ENCODE assay signal across 11 cellular contexts in genomic region chr17:2059125-2059836, GRCh38. TPM values are rescaled to one million over a fixed set of nuclear protein-coding genes. Genes with fewer than 3 reads are reported as not detected.
DNase-seq lines count a peak whose midpoint lies in the region; ATAC-seq and TF ChIP-seq lines count a peak whose summit lies in the region.
"Had no signal": no experiment of that assay in that cellular context is flagged by ENCODE, and none has a peak within 500 bp of the region (broad histone marks: within the 10 kb centered on the region; RNA-seq: fewer than 3 reads in every experiment).

No MANE protein-coding gene starts in this region.

- peaks cover 0 to 31% of the 10 kb centered on the region in 2 donors for H3K4me1 ChIP-seq in lung (ENCODE audit: control insufficient read depth in 2 of 2, insufficient read depth in 2 of 2, low read length in 2 of 2)

- H3K27me3 Mint-ChIP-seq in activated naive CD4-positive, alpha-beta T cell treated with anti-CD3 and anti-CD28 coated beads, Interleukin-2, amount 50 U/mL, for 24 hours = peaks cover 3% of the 10 kb centered on the region
- H3K27me3 Mint-ChIP-seq in activated naive CD8-positive, alpha-beta T cell treated with anti-CD3 and anti-CD28 coated beads, Interleukin-2, amount 10 ng/mL, durations not matched to agents 7 days and 5 days = no peaks in the 10 kb centered on the region
- peaks cover 22% of the 10 kb centered on the region for H3K27me3 Mint-ChIP-seq in type B pancreatic cell

- peak overlapping the region; percentile 62 to 76 for H3K27ac ChIP-seq in lung (ENCODE audit: low read depth in 1 of 2, low read length in 1 of 2)
- H3K27ac ChIP-seq: GM23248, WERI-Rb-1 had no signal

- 18 to 31% methylated on average over 35 to 36 of the region's 36 CpGs for WGBS in lung, 2 donors

- no peaks in the 10 kb centered on the region for H3K9me3 Mint-ChIP-seq in activated naive CD4-positive, alpha-beta T cell treated with anti-CD3 and anti-CD28 coated beads, Interleukin-2, amount 50 U/mL, for 24 hours
- no peaks in the 10 kb centered on the region for H3K9me3 Mint-ChIP-seq in activated naive CD8-positive, alpha-beta T cell treated with anti-CD3 and anti-CD28 coated beads, Interleukin-2, amount 10 ng/mL, durations not matched to agents 7 days and 5 days
- no peaks in the 10 kb centered on the region for H3K9me3 Mint-ChIP-seq in type B pancreatic cell

- POLR2A ChIA-PET in activated naive CD8-positive, alpha-beta T cell treated with anti-CD3 and anti-CD28 coated beads, Interleukin-2, amount 10 ng/mL, durations not matched to agents 7 days and 5 days (lab: Charles Lee) = interaction anchor here (0.7 to 7.6 kb wide), 9 partner anchors 10 to 342 kb away, joined by 3 to 95 read pairs (median 4); partner anchors contain the start of gene MNT

- H3K36me3 ChIP-seq in lung (ENCODE audit: control insufficient read depth in 2 of 2, insufficient read depth in 2 of 2, low read length in 2 of 2) = peaks cover 0 to 19% of the 10 kb centered on the region in 2 donors

- H3K27ac Mint-ChIP-seq in activated naive CD4-positive, alpha-beta T cell treated with anti-CD3 and anti-CD28 coated beads, Interleukin-2, amount 50 U/mL, for 24 hours = peak overlapping the region; percentile 79
- peak overlapping the region; percentile 81 for H3K27ac Mint-ChIP-seq in activated naive CD8-positive, alpha-beta T cell treated with anti-CD3 and anti-CD28 coated beads, Interleukin-2, amount 10 ng/mL, durations not matched to agents 7 days and 5 days
- H3K27ac Mint-ChIP-seq in type B pancreatic cell = no peak overlapping the region

- no peak for DNase-seq in activated naive CD4-positive, alpha-beta T cell treated with Interleukin-2 at 50 U/mL for 16 hours
- no peak for DNase-seq in activated naive CD8-positive, alpha-beta T cell treated with anti-CD3 and anti-CD28 coated beads, Interleukin-2, amount 10 ng/mL, durations not matched to agents 7 days and 5 days
- DNase-seq in lung (ENCODE audit: low spot score) = no peak
- no peak for DNase-seq in type B pancreatic cell (ENCODE audit: extremely low spot score, unreplicated experiment)
- DNase-seq: WERI-Rb-1 had no signal

- H3K4me3 ChIP-seq in lung = no peak overlapping the region
- H3K4me3 ChIP-seq: GM23248 had no signal

- H3K27me3 ChIP-seq in lung (ENCODE audit: control insufficient read depth, insufficient read depth) = no peaks in the 10 kb centered on the region

- no peak overlapping the region for H3K4me3 Mint-ChIP-seq in activated naive CD4-positive, alpha-beta T cell treated with anti-CD3 and anti-CD28 coated beads, Interleukin-2, amount 50 U/mL, for 24 hours
- H3K4me3 Mint-ChIP-seq in activated naive CD8-positive, alpha-beta T cell treated with anti-CD3 and anti-CD28 coated beads, Interleukin-2, amount 10 ng/mL, durations not matched to agents 7 days and 5 days = peak overlapping the region; percentile 83
- H3K4me3 Mint-ChIP-seq in type B pancreatic cell = peak overlapping the region; percentile 78

- TF ChIP-seq CTCF in lung (IDR thresholded peaks at IDR 0.05; ENCODE audit: control extremely low read depth, extremely low read depth) (no peak), type B pancreatic cell (conservative IDR thresholded peaks at IDR 0.05) (no peak)

- peaks cover 11% of the 10 kb centered on the region for H3K4me1 Mint-ChIP-seq in activated naive CD4-positive, alpha-beta T cell treated with anti-CD3 and anti-CD28 coated beads, Interleukin-2, amount 50 U/mL, for 24 hours
- H3K4me1 Mint-ChIP-seq in activated naive CD8-positive, alpha-beta T cell treated with anti-CD3 and anti-CD28 coated beads, Interleukin-2, amount 10 ng/mL, durations not matched to agents 7 days and 5 days = peaks cover 30% of the 10 kb centered on the region
- H3K4me1 Mint-ChIP-seq in type B pancreatic cell (ENCODE audit: unreplicated experiment) = peaks cover 22% of the 10 kb centered on the region

- ATAC-seq in activated naive CD8-positive, alpha-beta T cell treated with anti-CD3 and anti-CD28 coated beads, Interleukin-2, amount 10 ng/mL, durations not matched to agents 7 days and 5 days (ENCODE audit: low read depth) = no peak
- ATAC-seq in lung (ENCODE audit: insufficient read depth, low FRiP score) (no peak), GM19467 (IDR thresholded peaks at IDR 0.05; ENCODE audit: unreplicated experiment) (no peak), HG03460 (IDR thresholded peaks at IDR 0.05; ENCODE audit: unreplicated experiment) (no peak), GM19395 (IDR thresholded peaks at IDR 0.05; ENCODE audit: unreplicated experiment) (no peak)

- peaks cover 0 to 2% of the 10 kb centered on the region in 2 donors for H3K9me3 ChIP-seq in lung (ENCODE audit: control insufficient read depth in 2 of 2, insufficient read depth in 1 of 2, low read length in 1 of 2)

- peaks cover 20% of the 10 kb centered on the region for H3K36me3 Mint-ChIP-seq in activated naive CD4-positive, alpha-beta T cell treated with anti-CD3 and anti-CD28 coated beads, Interleukin-2, amount 50 U/mL, for 24 hours
- H3K36me3 Mint-ChIP-seq in activated naive CD8-positive, alpha-beta T cell treated with anti-CD3 and anti-CD28 coated beads, Interleukin-2, amount 10 ng/mL, durations not matched to agents 7 days and 5 days = peaks cover 17% of the 10 kb centered on the region
- peaks cover 17% of the 10 kb centered on the region for H3K36me3 Mint-ChIP-seq in type B pancreatic cell

RNA-seq across cellular contexts. Expression of gene HIC1, which starts 4.4 kb away (rescaled TPM):
- 10 to 100 TPM; 62.1 to 64.3 TPM for total RNA-seq in activated naive CD8-positive, alpha-beta T cell treated with anti-CD3 and anti-CD28 coated beads, Interleukin-2, amount 10 ng/mL, durations not matched to agents 7 days and 5 days
- total RNA-seq in lung = 10 to 100 TPM; 28.9 to 34.8 TPM
- 10 to 100 TPM in 1 of 2 donors, 1 to 10 TPM in 1; 5.5 to 14.4 TPM for polyA plus RNA-seq in lung
- 3.4 and 21.6 TPM in 2 replicates for total RNA-seq in type B pancreatic cell (ENCODE audit: low replicate concordance)

RNA-seq across cellular contexts. Expression of gene OVCA2, which starts 17.5 kb away (rescaled TPM):
- 10 to 100 TPM; 32.0 to 35.5 TPM for total RNA-seq in activated naive CD8-positive, alpha-beta T cell treated with anti-CD3 and anti-CD28 coated beads, Interleukin-2, amount 10 ng/mL, durations not matched to agents 7 days and 5 days
- total RNA-seq in lung (10 to 100 TPM; 11.1 to 31.7 TPM), type B pancreatic cell (ENCODE audit: low replicate concordance) (27.8 and 42.7 TPM in 2 replicates)
- polyA plus RNA-seq in lung = 10 to 100 TPM; 43.2 to 55.4 TPM

RNA-seq across cellular contexts. Expression of gene DPH1, which starts 29.3 kb away (rescaled TPM):
- total RNA-seq in activated naive CD8-positive, alpha-beta T cell treated with anti-CD3 and anti-CD28 coated beads, Interleukin-2, amount 10 ng/mL, durations not matched to agents 7 days and 5 days = 10 to 100 TPM; 45.7 to 46.4 TPM
- total RNA-seq in lung = 10 to 100 TPM; 32.7 to 37.8 TPM
- 10 to 100 TPM; 21.1 to 21.6 TPM for polyA plus RNA-seq in lung
- 41.5 and 57.1 TPM in 2 replicates for total RNA-seq in type B pancreatic cell (ENCODE audit: low replicate concordance)

RNA-seq across cellular contexts. Expression of gene RTN4RL1, which starts 34.1 kb away (rescaled TPM):
- total RNA-seq in activated naive CD8-positive, alpha-beta T cell treated with anti-CD3 and anti-CD28 coated beads, Interleukin-2, amount 10 ng/mL, durations not matched to agents 7 days and 5 days = under 1 TPM; 0.22 to 0.45 TPM
- 1 to 10 TPM in 1 of 2 donors, under 1 TPM in 1; 0.65 to 7.3 TPM for total RNA-seq in lung
- 1 to 10 TPM; 1.2 to 3.5 TPM for polyA plus RNA-seq in lung
- 1.7 and 1.9 TPM in 2 replicates for total RNA-seq in type B pancreatic cell (ENCODE audit: low replicate concordance)
- total RNA-seq: epithelial cell of proximal tubule had no signal
- polyA plus RNA-seq: GM23248 had no signal
